Comparison of ENCODE assay signal across 14 cellular contexts in the genomic region with DNA sequence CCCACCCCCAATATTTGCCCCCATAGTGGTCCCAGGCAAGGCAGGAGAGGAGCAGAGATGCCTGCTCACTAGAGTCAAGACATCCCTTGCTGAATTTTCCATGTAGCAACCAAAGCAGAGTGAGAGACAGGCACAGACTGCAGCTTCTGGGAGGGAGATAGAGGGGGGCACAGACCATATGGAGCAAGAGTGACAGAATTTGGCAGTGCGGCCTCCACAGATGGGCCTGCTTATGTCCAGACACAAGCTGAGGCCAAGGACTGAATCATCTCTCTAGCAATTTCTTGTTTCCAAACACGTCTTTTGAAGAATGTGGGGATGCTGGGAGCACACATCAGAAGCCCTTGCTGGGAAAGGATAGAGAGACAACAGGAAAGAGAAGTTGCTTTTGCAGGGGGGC. TPM values are rescaled to one million over a fixed set of nuclear protein-coding genes. Genes with fewer than 3 reads are reported as not detected.
DNase-seq lines count a peak whose midpoint lies in the region; ATAC-seq, FAIRE-seq and TF ChIP-seq lines count a peak whose summit lies in the region.
"Had no signal": no experiment of that assay in that cellular context is flagged by ENCODE, and none has a peak within 500 bp of the region (broad histone marks: within the 10 kb centered on the region; RNA-seq: fewer than 3 reads in every experiment).

No MANE protein-coding gene starts in this region.

- intact Hi-C loops in mucosa of descending colon (cut with DNase I, micrococcal nuclease) (no loop called here), HepG2 (cut with micrococcal nuclease; ENCODE audit: unreplicated experiment) (no loop called here)

- ATAC-seq in mucosa of descending colon (peak; percentile 68), GM21423 (IDR thresholded peaks at IDR 0.05; ENCODE audit: unreplicated experiment) (no peak), HG03139 (IDR thresholded peaks at IDR 0.05; ENCODE audit: unreplicated experiment) (no peak), HepG2 (no peak), GM18511 (IDR thresholded peaks at IDR 0.05; ENCODE audit: unreplicated experiment) (no peak)
- ATAC-seq: GM23338 had no signal

- no peak overlapping the region for H3K4me3 ChIP-seq in MG63
- H3K4me3 ChIP-seq in fibroblast of mammary gland (ENCODE audit: control insufficient read depth, low read depth, low read length) = no peak overlapping the region
- H3K4me3 ChIP-seq in mucosa of descending colon = no peak overlapping the region
- no peak overlapping the region for H3K4me3 ChIP-seq in HepG2 (replicated peaks in 1 of 3; ENCODE audit: insufficient read depth in 1 of 3, low read depth in 2 of 3, low read length in 3 of 3)
- H3K4me3 ChIP-seq: GM23338, PC-9, tibial nerve had no signal

- no peak for TF ChIP-seq RAD21 in HepG2 (CRISPR knock-in tag; IDR thresholded peaks at IDR 0.05)

- WGBS in HepG2 (ENCODE audit: low lambda C conversion rate) = 43% methylated on average over 2 of the region's 2 CpGs

- FAIRE-seq in HepG2 (lab: Jason Lieb, UNC) = no peak

- TF ChIP-seq POLR2A in HepG2 (IDR thresholded peaks at IDR 0.05; ENCODE audit: insufficient read depth in 1 of 2, low read depth in 2 of 2, low read length in 2 of 2) = no peak

- H3K36me3 ChIP-seq in MG63 (no peaks in the 10 kb centered on the region), mucosa of descending colon (ENCODE audit: low read depth) (no peaks in the 10 kb centered on the region), HepG2 (replicated peaks in 1 of 2; ENCODE audit: control insufficient read depth in 1 of 2, insufficient read depth in 2 of 2, low read length in 2 of 2) (no peaks in the 10 kb centered on the region)
- H3K36me3 ChIP-seq: tibial nerve had no signal

- H3K4me1 ChIP-seq in mucosa of descending colon (ENCODE audit: low read depth) (no peaks in the 10 kb centered on the region), HepG2 (ENCODE audit: insufficient read depth, low read length) (peaks cover 11% of the 10 kb centered on the region; the same call in 1 of the 2 replicates)

- H2AFZ ChIP-seq in HepG2 (ENCODE audit: low read length) = no peak overlapping the region
- H2AFZ ChIP-seq: GM23338, PC-9 had no signal

- CTCF ChIA-PET in HepG2 (lab: Yijun Ruan, JAX; ENCODE audit: low intra/inter-chr PET ratio, low total read pairs) = no interaction called here

- H3K27ac ChIP-seq in HepG2 (ENCODE audit: extremely low read length, insufficient read depth, low read length) = no peak overlapping the region
- H3K27ac ChIP-seq: PC-9, tibial nerve had no signal

- H3K9ac ChIP-seq in HepG2 (ENCODE audit: insufficient read depth, low read depth, low read length) = no peak overlapping the region

- DNase-seq in AG20443 (ENCODE audit: low spot score) (peak; percentile 90), MG63 (peak; percentile 71), fibroblast of mammary gland (ENCODE audit: low read depth) (peak; percentile 89), mucosa of descending colon (peak in 1 of 3 donors; percentile 33), HepG2 (ENCODE audit: low spot score) (no peak)
- DNase-seq: activated B cell treated with CpG ODN at 0.5 μM for 24 hours; activated T-cell treated with anti-CD3 and anti-CD28 coated beads, Interleukin-2, amount 50 U/mL, for 24 hours; DND-41; PC-9 had no signal

- no TSS peak for BruUV-seq in HepG2 (replicated peaks; lab: Mats Ljungman, UMichigan)

- H3K79me2 ChIP-seq in HepG2 (ENCODE audit: insufficient read depth, low read length) = no peaks in the 10 kb centered on the region

- TF ChIP-seq EP300 in HepG2 (IDR thresholded peaks at IDR 0.05; ENCODE audit: low read depth in 2 of 2, low read length in 2 of 2) (no peak), HepG2 (CRISPR knock-in tag; IDR thresholded peaks at IDR 0.05; ENCODE audit: borderline replicate concordance) (no peak)

- in situ Hi-C loops in HepG2 (cut with HindIII; ENCODE audit: extremely low pct_ligation_motif_present, low pct_unique_long_range_greater_than_20kb) = no loop called here

- no peaks in the 10 kb centered on the region for H3K9me3 ChIP-seq in MG63
- H3K9me3 ChIP-seq in mucosa of descending colon = no peaks in the 10 kb centered on the region
- no peaks in the 10 kb centered on the region for H3K9me3 ChIP-seq in HepG2 (ENCODE audit: low read length)
- H3K9me3 ChIP-seq: tibial nerve had no signal

- H3K27me3 ChIP-seq in MG63 (peaks cover 5% of the 10 kb centered on the region; the same call in 1 of the 2 replicates), HepG2 (ENCODE audit: control insufficient read depth in 1 of 2, insufficient read depth in 2 of 2, low read length in 2 of 2) (peaks cover 4 to 21% of the 10 kb centered on the region in 2 experiments; a peak in 3 of 5 replicates)
- H3K27me3 ChIP-seq: tibial nerve had no signal

- no peaks in the 10 kb centered on the region for H4K20me1 ChIP-seq in HepG2 (ENCODE audit: insufficient read depth, low read length)

- no peak for TF ChIP-seq CTCF in fibroblast of mammary gland (conservative IDR thresholded peaks at IDR 0.05; ENCODE audit: control insufficient read depth, insufficient read depth, low read depth, low read length)
- TF ChIP-seq CTCF in mucosa of descending colon (IDR thresholded peaks at IDR 0.05) = no peak
- TF ChIP-seq CTCF in HepG2 (CRISPR knock-in tag; IDR thresholded peaks at IDR 0.05) = no peak

- POLR2A ChIA-PET in HepG2 (lab: Yijun Ruan, JAX) = no interaction called here

- H3K4me2 ChIP-seq in HepG2 (ENCODE audit: low read depth, low read length) = no peak overlapping the region
- H3K4me2 ChIP-seq: GM23338, PC-9 had no signal

TF ChIP-seq in HepG2, 621 proteins besides CTCF, POLR2A, EP300 and RAD21 (continues in another document):
- no peak for TF ChIP-seq ZMYM2 (CRISPR knock-in tag; IDR thresholded peaks at IDR 0.05)
- TF ChIP-seq, protein P1, sequence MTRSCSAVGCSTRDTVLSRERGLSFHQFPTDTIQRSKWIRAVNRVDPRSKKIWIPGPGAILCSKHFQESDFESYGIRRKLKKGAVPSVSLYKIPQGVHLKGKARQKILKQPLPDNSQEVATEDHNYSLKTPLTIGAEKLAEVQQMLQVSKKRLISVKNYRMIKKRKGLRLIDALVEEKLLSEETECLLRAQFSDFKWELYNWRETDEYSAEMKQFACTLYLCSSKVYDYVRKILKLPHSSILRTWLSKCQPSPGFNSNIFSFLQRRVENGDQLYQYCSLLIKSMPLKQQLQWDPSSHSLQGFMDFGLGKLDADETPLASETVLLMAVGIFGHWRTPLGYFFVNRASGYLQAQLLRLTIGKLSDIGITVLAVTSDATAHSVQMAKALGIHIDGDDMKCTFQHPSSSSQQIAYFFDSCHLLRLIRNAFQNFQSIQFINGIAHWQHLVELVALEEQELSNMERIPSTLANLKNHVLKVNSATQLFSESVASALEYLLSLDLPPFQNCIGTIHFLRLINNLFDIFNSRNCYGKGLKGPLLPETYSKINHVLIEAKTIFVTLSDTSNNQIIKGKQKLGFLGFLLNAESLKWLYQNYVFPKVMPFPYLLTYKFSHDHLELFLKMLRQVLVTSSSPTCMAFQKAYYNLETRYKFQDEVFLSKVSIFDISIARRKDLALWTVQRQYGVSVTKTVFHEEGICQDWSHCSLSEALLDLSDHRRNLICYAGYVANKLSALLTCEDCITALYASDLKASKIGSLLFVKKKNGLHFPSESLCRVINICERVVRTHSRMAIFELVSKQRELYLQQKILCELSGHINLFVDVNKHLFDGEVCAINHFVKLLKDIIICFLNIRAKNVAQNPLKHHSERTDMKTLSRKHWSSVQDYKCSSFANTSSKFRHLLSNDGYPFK (CRISPR knock-in tag; IDR thresholded peaks at IDR 0.05; ENCODE audit: borderline replicate concordance) = no peak
- TF ChIP-seq ZSCAN25 (CRISPR knock-in tag; IDR thresholded peaks at IDR 0.05) = no peak
- TF ChIP-seq ZNF263 (CRISPR knock-in tag; IDR thresholded peaks at IDR 0.05) = no peak
- TF ChIP-seq, protein P2, sequence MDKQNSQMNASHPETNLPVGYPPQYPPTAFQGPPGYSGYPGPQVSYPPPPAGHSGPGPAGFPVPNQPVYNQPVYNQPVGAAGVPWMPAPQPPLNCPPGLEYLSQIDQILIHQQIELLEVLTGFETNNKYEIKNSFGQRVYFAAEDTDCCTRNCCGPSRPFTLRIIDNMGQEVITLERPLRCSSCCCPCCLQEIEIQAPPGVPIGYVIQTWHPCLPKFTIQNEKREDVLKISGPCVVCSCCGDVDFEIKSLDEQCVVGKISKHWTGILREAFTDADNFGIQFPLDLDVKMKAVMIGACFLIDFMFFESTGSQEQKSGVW (CRISPR knock-in tag; IDR thresholded peaks at IDR 0.05; ENCODE audit: borderline replicate concordance) = no peak

RNA-seq across cellular contexts. Expression of a gene that starts 53.0 kb away (rescaled TPM):
- 61.3 and 79.0 TPM in 2 replicates for total RNA-seq in MG63 (2014; rRNA removed; shearing (Covaris generic); ENCODE audit: low replicate concordance)
- total RNA-seq in mucosa of descending colon (10 to 100 TPM; 39.5 to 58.1 (median 52.5) TPM), HepG2 (2016; rRNA removed; fragmentation: Illumina TruSeq; extraction: Trizol) (125 and 159 TPM in 2 replicates)
- 11.5 TPM in 2 replicates for total RNA-seq in HepG2 (2016; cell fraction: cytosol; rRNA removed; fragmentation: Illumina TruSeq; extraction: Trizol; ENCODE audit: low read depth)
- total RNA-seq in HepG2 (2016; cell fraction: insoluble cytoplasmic fraction; rRNA removed; fragmentation: Illumina TruSeq; extraction: Trizol) = 126 and 146 TPM in 2 replicates
- total RNA-seq in HepG2 (2016; cell fraction: membrane; rRNA removed; fragmentation: Illumina TruSeq; extraction: Trizol) = 48.8 and 50.7 TPM in 2 replicates
- total RNA-seq in HepG2 (2016; cell fraction: nucleus; rRNA removed; fragmentation: Illumina TruSeq; extraction: Trizol) = 50.9 and 56.2 TPM in 2 replicates
- 45.1 and 49.5 TPM in 2 replicates for polyA plus RNA-seq in HepG2 (2011; rRNA removed)
- 39.2 and 42.4 TPM in 2 replicates for polyA plus RNA-seq in HepG2 (2011; cell fraction: cytosol; rRNA removed)
- polyA plus RNA-seq in HepG2 (2011; cell fraction: nucleus; rRNA removed) = 15.7 and 19.6 TPM in 2 replicates
- 51.6 and 52.8 TPM in 2 replicates for polyA plus RNA-seq in HepG2 (2012)
- polyA plus RNA-seq in HepG2 (2016; cell fraction: cytosol; fragmentation: Illumina TruSeq; extraction: Trizol; ENCODE audit: low read depth) = 7.5 and 7.7 TPM in 2 replicates
- 131 and 144 TPM in 2 replicates for polyA plus RNA-seq in HepG2 (2016; cell fraction: insoluble cytoplasmic fraction; fragmentation: Illumina TruSeq; extraction: Trizol; ENCODE audit: low read depth)
- polyA plus RNA-seq in HepG2 (2016; cell fraction: membrane; fragmentation: Illumina TruSeq; extraction: Trizol; ENCODE audit: low read depth) = 23.3 and 23.6 TPM in 2 replicates
- 57.5 and 58.3 TPM in 2 replicates for polyA plus RNA-seq in HepG2 (2016; cell fraction: nucleus; fragmentation: Illumina TruSeq; extraction: Trizol; ENCODE audit: insufficient read depth, low read depth)
- polyA minus RNA-seq in HepG2 (2011; rRNA and poly(A)+ RNA removed; ENCODE audit: low replicate concordance) = 58.5 and 119 TPM in 2 replicates
- 51.9 and 56.8 TPM in 2 replicates for polyA minus RNA-seq in HepG2 (2011; cell fraction: cytosol; rRNA and poly(A)+ RNA removed)
- 20.2 and 23.6 TPM in 2 replicates for polyA minus RNA-seq in HepG2 (2011; cell fraction: nucleus; rRNA and poly(A)+ RNA removed)
